In genomic region chr7:28688651-28689050, GRCh38 we compare ENCODE assay signal across 13 cellular contexts.
A peak's percentile ranks its signal among the peaks of the same experiment; 100 is the strongest.
DNase-seq lines count a peak whose midpoint lies in the region; TF ChIP-seq lines count a peak whose summit lies in the region.
"Had no signal": no experiment of that assay in that cellular context is flagged by ENCODE, and none has a peak within 500 bp of the region (broad histone marks: within the 10 kb centered on the region; RNA-seq: fewer than 3 reads in every experiment).

No MANE protein-coding gene starts in this region.

- peak overlapping the region; percentile 42 for H3K4me2 ChIP-seq in hepatocyte

- H3K27me3 Mint-ChIP-seq in chondrocyte (ENCODE audit: low read depth) (no peaks in the 10 kb centered on the region), type B pancreatic cell (peaks cover under 1% of the 10 kb centered on the region)
- H3K27me3 Mint-ChIP-seq: IgD-negative memory B cell had no signal

- no peak overlapping the region for H3K4me3 ChIP-seq in hepatocyte
- H3K4me3 ChIP-seq in spleen, result no peak overlapping the region

- H3K27ac Mint-ChIP-seq in chondrocyte (ENCODE audit: unreplicated experiment) (peak overlapping the region; percentile 82), type B pancreatic cell (peak overlapping the region; percentile 8)
- H3K27ac Mint-ChIP-seq: activated CD8-positive, alpha-beta T cell treated with anti-CD3 and anti-CD28 coated beads, Interleukin-2, amount 10 ng/mL, durations not matched to agents 7 days and 5 days; activated naive CD4-positive, alpha-beta T cell treated with anti-CD3 and anti-CD28 coated beads, Interleukin-2, amount 10 ng/mL, durations not matched to agents 7 days and 5 days; IgD-negative memory B cell had no signal

- H3K27ac ChIP-seq in hepatocyte (no peak overlapping the region), spleen (peak overlapping the region in 1 of 8 donors; percentile 95)

- H3K36me3 Mint-ChIP-seq in chondrocyte (ENCODE audit: low read depth), result no peaks in the 10 kb centered on the region
- peaks cover 7% of the 10 kb centered on the region for H3K36me3 Mint-ChIP-seq in type B pancreatic cell
- H3K36me3 Mint-ChIP-seq: activated naive CD4-positive, alpha-beta T cell treated with anti-CD3 and anti-CD28 coated beads, Interleukin-2, amount 10 ng/mL, durations not matched to agents 7 days and 5 days; IgD-negative memory B cell had no signal

- H3K9me3 ChIP-seq in hepatocyte (ENCODE audit: low read depth) (no peaks in the 10 kb centered on the region), spleen (no peaks in the 10 kb centered on the region)

- no peaks in the 10 kb centered on the region for H4K20me1 ChIP-seq in hepatocyte (ENCODE audit: insufficient read depth, poor library complexity, severe bottlenecking)

- H3K36me3 ChIP-seq in hepatocyte (replicated peaks; ENCODE audit: insufficient read depth, low read depth) (no peaks in the 10 kb centered on the region), spleen (peaks cover 0 to 12% (median 0%) of the 10 kb centered on the region in 6 donors)

- H3K4me1 ChIP-seq in hepatocyte (ENCODE audit: insufficient read depth) (peaks cover 8% of the 10 kb centered on the region), spleen (peaks cover 6 to 57% (median 38%) of the 10 kb centered on the region in 6 donors)

- no peaks in the 10 kb centered on the region for H3K27me3 ChIP-seq in hepatocyte
- peaks cover 0 to 18% (median 0%) of the 10 kb centered on the region in 7 donors for H3K27me3 ChIP-seq in spleen (replicated peaks in 1 of 7)

- peak; percentile 73 for DNase-seq in NCI-H2227 treated with DMSO at 0.1 percent for 48 hours (lab: John Stamatoyannopoulos, UW)
- no peak for DNase-seq in chondrocyte (ENCODE audit: low spot score)
- DNase-seq in hepatocyte (ENCODE audit: low spot score), result no peak
- DNase-seq in type B pancreatic cell (ENCODE audit: extremely low spot score, unreplicated experiment), result no peak
- no peak for DNase-seq in spleen
- no peak for DNase-seq in activated CD4-positive, CD25-positive, alpha-beta regulatory T cell (lab: John Stamatoyannopoulos, UW)
- no peak for DNase-seq in head of caudate nucleus
- DNase-seq: activated CD8-positive, alpha-beta T cell treated with anti-CD3 and anti-CD28 coated beads, Interleukin-2, amount 10 ng/mL, durations not matched to agents 7 days and 5 days; activated naive CD4-positive, alpha-beta T cell treated with anti-CD3 and anti-CD28 coated beads, Interleukin-2, amount 10 ng/mL, durations not matched to agents 7 days and 5 days; NCI-H2029 treated with DMSO at 0.1 percent for 48 hours; stimulated activated CD4-positive, alpha-beta T cell treated with anti-CD3 and anti-CD28 coated beads, Interleukin-2, amount 100 ng/mL, for 48 hours; stimulated activated naive CD4-positive, alpha-beta T cell had no signal

- WGBS in hepatocyte (ENCODE audit: low lambda C conversion rate, missing lambda C conversion rate), result 94% methylated on average over 5 of the region's 5 CpGs
- 76 to 87% (median 84%) methylated on average over 5 of the region's 5 CpGs for WGBS in spleen, 5 donors

- intact Hi-C loops in spleen (cut with DNase I; ENCODE audit: low total_unique reads), result no loop called here
- intact Hi-C loops in head of caudate nucleus (cut with DNase I), result loop anchor here (10.0 kb wide), 1 partner anchor 274 kb away; the partner anchor contains the start of gene CREB5

- H3K4me3 Mint-ChIP-seq in chondrocyte (ENCODE audit: unreplicated experiment), result no peak overlapping the region
- H3K4me3 Mint-ChIP-seq in type B pancreatic cell, result peak overlapping the region; percentile 46
- H3K4me3 Mint-ChIP-seq: activated CD8-positive, alpha-beta T cell treated with anti-CD3 and anti-CD28 coated beads, Interleukin-2, amount 10 ng/mL, durations not matched to agents 7 days and 5 days; activated naive CD4-positive, alpha-beta T cell treated with anti-CD3 and anti-CD28 coated beads, Interleukin-2, amount 10 ng/mL, durations not matched to agents 7 days and 5 days; IgD-negative memory B cell had no signal

- H3K9me3 Mint-ChIP-seq in chondrocyte (ENCODE audit: low read depth) (no peaks in the 10 kb centered on the region), type B pancreatic cell (no peaks in the 10 kb centered on the region)
- H3K9me3 Mint-ChIP-seq: activated naive CD4-positive, alpha-beta T cell treated with anti-CD3 and anti-CD28 coated beads, Interleukin-2, amount 10 ng/mL, durations not matched to agents 7 days and 5 days; IgD-negative memory B cell had no signal

- H3K4me1 Mint-ChIP-seq in chondrocyte (ENCODE audit: low read depth) (no peaks in the 10 kb centered on the region), type B pancreatic cell (ENCODE audit: unreplicated experiment) (peaks cover 11% of the 10 kb centered on the region)
- H3K4me1 Mint-ChIP-seq: activated naive CD4-positive, alpha-beta T cell treated with anti-CD3 and anti-CD28 coated beads, Interleukin-2, amount 10 ng/mL, durations not matched to agents 7 days and 5 days had no signal

- TF ChIP-seq POLR2A in spleen (IDR thresholded peaks at IDR 0.05), result no peak

- no peaks in the 10 kb centered on the region for H3K9me2 ChIP-seq in hepatocyte (replicated peaks; ENCODE audit: insufficient read depth)

- H2AFZ ChIP-seq in hepatocyte, result no peak overlapping the region

- no peak for TF ChIP-seq CTCF in chondrocyte (IDR thresholded peaks at IDR 0.05)
- no peak for TF ChIP-seq CTCF in hepatocyte (IDR thresholded peaks at IDR 0.05; ENCODE audit: poor library complexity)
- TF ChIP-seq CTCF in type B pancreatic cell (conservative IDR thresholded peaks at IDR 0.05), result no peak
- TF ChIP-seq CTCF in spleen (IDR thresholded peaks at IDR 0.05 in 8 of 11, conservative IDR thresholded peaks at IDR 0.05 in 3 of 11), result no peak

- H3K79me2 ChIP-seq in hepatocyte, result peaks cover 25% of the 10 kb centered on the region
